ENCODE assay signal across 9 cellular contexts in genomic region chr3:12934431-12934830, GRCh38.
A peak's percentile ranks its signal among the peaks of the same experiment; 100 is the strongest.
DNase-seq lines count a peak whose midpoint lies in the region; ATAC-seq and TF ChIP-seq lines count a peak whose summit lies in the region.
"Had no signal": no experiment of that assay in that cellular context is flagged by ENCODE, and none has a peak within 500 bp of the region (broad histone marks: within the 10 kb centered on the region; RNA-seq: fewer than 3 reads in every experiment).

No MANE protein-coding gene starts in this region.

- peak; percentile 51 for DNase-seq in HFFc6
- peak; percentile 40 for DNase-seq in choroid plexus epithelial cell (ENCODE audit: low read depth)
- peak; percentile 53 for DNase-seq in left lobe of liver (ENCODE audit: low spot score)
- no peak for DNase-seq in endothelial cell (ENCODE audit: low spot score)
- DNase-seq in GF-D8 (lab: John Stamatoyannopoulos, UW), result no peak
- no peak for DNase-seq in spleen
- DNase-seq: activated naive CD4-positive, alpha-beta T cell treated with anti-CD3 and anti-CD28 coated beads, Interleukin-2, amount 10 ng/mL, durations not matched to agents 7 days and 5 days had no signal

- H3K27ac ChIP-seq in temporal lobe (ENCODE audit: low read depth, low read length), result peak overlapping the region; percentile 73
- H3K27ac ChIP-seq in spleen, result peak overlapping the region in 2 of 8 donors; percentile 36 to 42

- H3K27me3 ChIP-seq in spleen (replicated peaks in 1 of 7), result no peaks in the 10 kb centered on the region

- H3K4me1 Mint-ChIP-seq in HFFc6 (ENCODE audit: low read depth) (peaks cover 14% of the 10 kb centered on the region), endothelial cell (ENCODE audit: unreplicated experiment) (no peaks in the 10 kb centered on the region)

- H3K9me3 ChIP-seq in spleen, result no peaks in the 10 kb centered on the region

- H3K27me3 Mint-ChIP-seq in HFFc6 (ENCODE audit: insufficient read depth) (no peaks in the 10 kb centered on the region; the same call in 1 of the 2 replicates), endothelial cell (ENCODE audit: unreplicated experiment) (peaks cover 9% of the 10 kb centered on the region)
- H3K27me3 Mint-ChIP-seq: activated naive CD4-positive, alpha-beta T cell treated with anti-CD3 and anti-CD28 coated beads, Interleukin-2, amount 10 ng/mL, durations not matched to agents 7 days and 5 days had no signal

- no peak overlapping the region for H3K4me3 ChIP-seq in choroid plexus epithelial cell (ENCODE audit: low read depth, low read length)
- no peak overlapping the region for H3K4me3 ChIP-seq in spleen

- ATAC-seq in left lobe of liver, result peak; percentile 41
- no peak for ATAC-seq in HG02610 (IDR thresholded peaks at IDR 0.05; ENCODE audit: unreplicated experiment)

- H3K4me3 Mint-ChIP-seq in HFFc6 (no peak overlapping the region; the same call in 1 of the 2 replicates), endothelial cell (ENCODE audit: unreplicated experiment) (no peak overlapping the region)
- H3K4me3 Mint-ChIP-seq: activated naive CD4-positive, alpha-beta T cell treated with anti-CD3 and anti-CD28 coated beads, Interleukin-2, amount 10 ng/mL, durations not matched to agents 7 days and 5 days had no signal

- H3K27ac Mint-ChIP-seq in HFFc6 (peak overlapping the region; percentile 80), endothelial cell (ENCODE audit: unreplicated experiment) (no peak overlapping the region)
- H3K27ac Mint-ChIP-seq: activated naive CD4-positive, alpha-beta T cell treated with anti-CD3 and anti-CD28 coated beads, Interleukin-2, amount 10 ng/mL, durations not matched to agents 7 days and 5 days had no signal

- TF ChIP-seq CTCF in HFFc6 (IDR thresholded peaks at IDR 0.05) (no peak), choroid plexus epithelial cell (conservative IDR thresholded peaks at IDR 0.05; ENCODE audit: low read depth, low read length) (no peak), endothelial cell (IDR thresholded peaks at IDR 0.05; ENCODE audit: unreplicated experiment) (no peak), spleen (IDR thresholded peaks at IDR 0.05 in 8 of 11, conservative IDR thresholded peaks at IDR 0.05 in 3 of 11) (no peak)

- H3K4me1 ChIP-seq in spleen, result peaks cover 7 to 81% (median 42%) of the 10 kb centered on the region in 6 donors

- H3K36me3 Mint-ChIP-seq in HFFc6 (ENCODE audit: low read depth) (no peaks in the 10 kb centered on the region), endothelial cell (ENCODE audit: low read depth, unreplicated experiment) (peaks cover 8% of the 10 kb centered on the region)

- intact Hi-C loops in spleen (cut with DNase I; ENCODE audit: low total_unique reads), result no loop called here

- H3K36me3 ChIP-seq in spleen, result peaks cover 0 to 100% (median 92%) of the 10 kb centered on the region in 6 donors

- no peaks in the 10 kb centered on the region for H3K9me3 Mint-ChIP-seq in HFFc6
- no peaks in the 10 kb centered on the region for H3K9me3 Mint-ChIP-seq in endothelial cell (ENCODE audit: unreplicated experiment)
- H3K9me3 Mint-ChIP-seq: activated naive CD4-positive, alpha-beta T cell treated with anti-CD3 and anti-CD28 coated beads, Interleukin-2, amount 10 ng/mL, durations not matched to agents 7 days and 5 days had no signal

- WGBS in spleen, 5 donors, result 54 to 62% (median 57%) methylated on average over 6 to 8 of the region's 8 CpGs

- TF ChIP-seq POLR2A in spleen (IDR thresholded peaks at IDR 0.05), result no peak

Comparison
In these comparisons a context has a peak if more than half of its experiments do, and no peak if none do; other contexts are left out.
1. DNase-seq: peak in HFFc6 (single experiment), choroid plexus epithelial cell (single experiment) and left lobe of liver (single experiment); none in endothelial cell (single experiment), GF-D8 (single experiment) and spleen (single experiment).